ENCODE assay signal across 8 cellular contexts in the genomic region with DNA sequence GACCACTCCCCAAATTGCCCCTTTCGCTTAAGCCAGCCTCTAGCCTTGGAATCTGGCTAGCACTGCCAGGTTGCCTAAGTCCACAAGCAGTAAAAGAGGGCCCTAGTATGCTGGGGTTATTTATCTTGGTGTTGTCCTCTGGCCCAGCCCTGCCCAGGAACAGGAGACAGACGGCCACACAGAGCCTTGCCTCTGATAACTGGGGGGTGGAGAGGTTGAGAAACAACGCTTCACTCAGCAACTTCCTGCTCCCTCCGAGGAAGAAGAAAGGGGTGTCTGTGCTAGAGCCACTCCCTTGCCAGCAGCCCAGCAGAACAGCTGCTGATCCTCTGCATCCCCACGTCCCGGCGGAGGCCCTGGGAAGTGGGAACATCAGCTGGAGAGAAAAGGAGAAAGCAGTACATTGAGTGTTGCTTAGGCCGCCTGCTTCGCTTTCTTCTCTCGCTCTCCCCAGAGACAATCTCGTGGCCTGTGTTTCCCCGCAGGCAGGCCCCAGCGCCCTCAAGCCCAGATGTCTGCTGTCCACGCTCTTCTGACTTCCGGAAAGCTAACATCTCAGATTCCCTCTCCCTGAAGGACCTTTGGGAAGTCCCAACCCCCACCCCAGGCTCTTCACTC. TPM values are rescaled to one million over a fixed set of nuclear protein-coding genes. Genes with fewer than 3 reads are reported as not detected.
DNase-seq lines count a peak whose midpoint lies in the region; ATAC-seq and TF ChIP-seq lines count a peak whose summit lies in the region.

No MANE protein-coding gene starts in this region.

- no peak for TF ChIP-seq EP300 in transverse colon (IDR thresholded peaks at IDR 0.05; ENCODE audit: low read depth)

- no peaks in the 10 kb centered on the region for H4K20me1 ChIP-seq in BLaER1

- no peak overlapping the region for H3K4me3 Mint-ChIP-seq in activated T-helper 2 cell treated with anti-CD3 and anti-CD28 coated beads, Interferon-gamma antibody, Interleukin-2, Interleukin-4, amounts not matched to agents 10 μg/mL and 5 μg/mL and 100 μg/mL, durations not matched to agents 14 hours and 24 hours and 36 hours (ENCODE audit: low read depth)

- intact Hi-C loops in transverse colon (cut with DNase I; ENCODE audit: low total_unique reads): loop anchor here (5.0 kb wide), 1 partner anchor 108 kb away; no protein-coding TSS in a partner anchor
- intact Hi-C loops in activated T-helper 2 cell treated with anti-CD3 and anti-CD28 coated beads, Interferon-gamma antibody, Interleukin-2, Interleukin-4, amounts not matched to agents 10 μg/mL and 5 μg/mL and 100 μg/mL, durations not matched to agents 14 hours and 24 hours and 36 hours (cut with micrococcal nuclease): no loop called here

- no peak overlapping the region for H3K27ac Mint-ChIP-seq in activated naive CD4-positive, alpha-beta T cell treated with anti-CD3 and anti-CD28 coated beads, Interleukin-2, amount 50 U/mL, for 72 hours
- H3K27ac Mint-ChIP-seq in activated T-helper 2 cell treated with anti-CD3 and anti-CD28 coated beads, Interferon-gamma antibody, Interleukin-2, Interleukin-4, amounts not matched to agents 10 μg/mL and 5 μg/mL and 100 μg/mL, durations not matched to agents 14 hours and 24 hours and 36 hours: no peak overlapping the region

- no peak for TF ChIP-seq CTCF in transverse colon (IDR thresholded peaks at IDR 0.05)

- H3K36me3 Mint-ChIP-seq in activated naive CD4-positive, alpha-beta T cell treated with anti-CD3 and anti-CD28 coated beads, Interleukin-2, amount 50 U/mL, for 72 hours: no peaks in the 10 kb centered on the region
- H3K36me3 Mint-ChIP-seq in activated T-helper 2 cell treated with anti-CD3 and anti-CD28 coated beads, Interferon-gamma antibody, Interleukin-2, Interleukin-4, amounts not matched to agents 10 μg/mL and 5 μg/mL and 100 μg/mL, durations not matched to agents 14 hours and 24 hours and 36 hours (ENCODE audit: low read depth): no peaks in the 10 kb centered on the region

- H3K4me1 Mint-ChIP-seq in activated T-helper 2 cell treated with anti-CD3 and anti-CD28 coated beads, Interferon-gamma antibody, Interleukin-2, Interleukin-4, amounts not matched to agents 10 μg/mL and 5 μg/mL and 100 μg/mL, durations not matched to agents 14 hours and 24 hours and 36 hours (ENCODE audit: low read depth): no peaks in the 10 kb centered on the region

- WGBS in transverse colon (ENCODE audit: low coverage in 1 of 2), 2 donors: 0 to 16% methylated on average over 1 to 15 of the region's 15 CpGs

- H3K4me3 ChIP-seq in BLaER1: peak overlapping the region; percentile 50
- peak overlapping the region in 1 of 4 donors; percentile 19 for H3K4me3 ChIP-seq in transverse colon

- H3K27me3 ChIP-seq in BLaER1: no peaks in the 10 kb centered on the region
- H3K27me3 ChIP-seq in transverse colon: no peaks in the 10 kb centered on the region

- ATAC-seq in GM19463 (IDR thresholded peaks at IDR 0.05; ENCODE audit: unreplicated experiment): peak; percentile 78
- peak; percentile 79 for ATAC-seq in left lobe of liver
- ATAC-seq in activated naive CD4-positive, alpha-beta T cell treated with anti-CD3 and anti-CD28 coated beads, Interleukin-2, amount 50 U/mL, for 72 hours: no peak

- TF ChIP-seq POLR2A in transverse colon (IDR thresholded peaks at IDR 0.05): peak; percentile 76

- peak overlapping the region; percentile 90 for H3K4me2 ChIP-seq in BLaER1

- peak overlapping the region; percentile 77 for H3K9ac ChIP-seq in BLaER1

- in situ Hi-C loops in transverse colon (cut with MboI; ENCODE audit: low pct_ligation_motif_present in 1 of 4, low pct_unique_long_range_greater_than_20kb in 1 of 4, low sequenced_read_pairs in 3 of 4): loop anchor here in 3 of 4 donors (25.0 kb wide), 1 partner anchor 288 kb away; no protein-coding TSS in a partner anchor

- H3K27ac ChIP-seq in BLaER1: peak overlapping the region; percentile 84
- H3K27ac ChIP-seq in angular gyrus (ENCODE audit: low read depth, low read length): peak overlapping the region; percentile 40
- peak overlapping the region; percentile 84 to 90 (median 86) for H3K27ac ChIP-seq in transverse colon

- H3K9me3 Mint-ChIP-seq in activated naive CD4-positive, alpha-beta T cell treated with anti-CD3 and anti-CD28 coated beads, Interleukin-2, amount 50 U/mL, for 72 hours: no peaks in the 10 kb centered on the region
- no peaks in the 10 kb centered on the region for H3K9me3 Mint-ChIP-seq in activated T-helper 2 cell treated with anti-CD3 and anti-CD28 coated beads, Interferon-gamma antibody, Interleukin-2, Interleukin-4, amounts not matched to agents 10 μg/mL and 5 μg/mL and 100 μg/mL, durations not matched to agents 14 hours and 24 hours and 36 hours

- DNase-seq in Kasumi-1 (lab: John Stamatoyannopoulos, UW) (peak; percentile 74 to 81), left lobe of liver (ENCODE audit: low spot score) (no peak), transverse colon (peak; percentile 83)
- no peak for DNase-seq in activated naive CD4-positive, alpha-beta T cell treated with anti-CD3 and anti-CD28 coated beads, Interleukin-2, amount 50 U/mL, for 72 hours (ENCODE audit: low spot score in 2 of 2)
- no peak for DNase-seq in activated T-helper 2 cell treated with anti-CD3 and anti-CD28 coated beads, Interferon-gamma antibody, Interleukin-2, Interleukin-4, amounts not matched to agents 10 μg/mL and 5 μg/mL and 100 μg/mL, durations not matched to agents 14 hours and 24 hours and 36 hours (ENCODE audit: low spot score)

- H3K36me3 ChIP-seq in BLaER1 (no peaks in the 10 kb centered on the region), transverse colon (no peaks in the 10 kb centered on the region)

- peaks cover 20% of the 10 kb centered on the region for H3K4me1 ChIP-seq in BLaER1
- peaks cover 5 to 57% (median 31%) of the 10 kb centered on the region in 4 donors for H3K4me1 ChIP-seq in transverse colon

- no peaks in the 10 kb centered on the region for H3K27me3 Mint-ChIP-seq in activated T-helper 2 cell treated with anti-CD3 and anti-CD28 coated beads, Interferon-gamma antibody, Interleukin-2, Interleukin-4, amounts not matched to agents 10 μg/mL and 5 μg/mL and 100 μg/mL, durations not matched to agents 14 hours and 24 hours and 36 hours (ENCODE audit: low read depth)

- H3K9me3 ChIP-seq in BLaER1 (no peaks in the 10 kb centered on the region), transverse colon (no peaks in the 10 kb centered on the region)

RNA-seq across cellular contexts. Expression of a gene that starts 22.6 kb away (rescaled TPM):
- 0.28 TPM for total RNA-seq in left lobe of liver
- total RNA-seq in transverse colon: 10 to 100 TPM; 13.9 to 16.4 (median 14.8) TPM
- under 1 TPM in 1 of 2 donors, not detected in 1; 0.06 TPM for total RNA-seq in activated naive CD4-positive, alpha-beta T cell treated with anti-CD3 and anti-CD28 coated beads, Interleukin-2, amount 50 U/mL, for 72 hours
- total RNA-seq in activated T-helper 2 cell treated with anti-CD3 and anti-CD28 coated beads, Interferon-gamma antibody, Interleukin-2, Interleukin-4, amounts not matched to agents 10 μg/mL and 5 μg/mL and 100 μg/mL, durations not matched to agents 14 hours and 24 hours and 36 hours: 0.05 and 0.07 TPM in 2 replicates

Comparison
In these comparisons a context has a peak if more than half of its experiments do, and no peak if none do; other contexts are left out.
1. ATAC-seq: peak in GM19463 (single experiment) and left lobe of liver (single experiment); none in activated naive CD4-positive, alpha-beta T cell treated with anti-CD3 and anti-CD28 coated beads, Interleukin-2, amount 50 U/mL, for 72 hours (0 of 2).
2. DNase-seq: peak in Kasumi-1 (2 of 2) and transverse colon (single experiment); none in left lobe of liver (single experiment), activated naive CD4-positive, alpha-beta T cell treated with anti-CD3 and anti-CD28 coated beads, Interleukin-2, amount 50 U/mL, for 72 hours (0 of 2) and activated T-helper 2 cell treated with anti-CD3 and anti-CD28 coated beads, Interferon-gamma antibody, Interleukin-2, Interleukin-4, amounts not matched to agents 10 μg/mL and 5 μg/mL and 100 μg/mL, durations not matched to agents 14 hours and 24 hours and 36 hours (single experiment).
3. RNA of a gene that starts 22.6 kb away (total RNA-seq): 13.9 to 16.4 TPM in transverse colon; 0.28 TPM in left lobe of liver (single experiment), 0.06 TPM in activated naive CD4-positive, alpha-beta T cell treated with anti-CD3 and anti-CD28 coated beads, Interleukin-2, amount 50 U/mL, for 72 hours and 0.05 to 0.07 TPM in activated T-helper 2 cell treated with anti-CD3 and anti-CD28 coated beads, Interferon-gamma antibody, Interleukin-2, Interleukin-4, amounts not matched to agents 10 μg/mL and 5 μg/mL and 100 μg/mL, durations not matched to agents 14 hours and 24 hours and 36 hours; every median in the first group is over 10 times any median in the second.
4. Peak in every context shown above with its lines, with median percentiles within 50 percentile points of each other: H3K27ac ChIP-seq.